Comparison of ENCODE assay signal across 8 cellular contexts in genomic region chr10:35089641-35090161, GRCh38. TPM values are rescaled to one million over a fixed set of nuclear protein-coding genes. Genes with fewer than 3 reads are reported as not detected.
DNase-seq lines count a peak whose midpoint lies in the region; ATAC-seq, FAIRE-seq and TF ChIP-seq lines count a peak whose summit lies in the region.

No MANE protein-coding gene starts in this region.

- H2BK5ac ChIP-seq in H1 (ENCODE audit: low read depth, low read length): no peak overlapping the region

- H3K27ac ChIP-seq in C4-2B: peak overlapping the region; percentile 86
- H3K27ac ChIP-seq in SU-DHL-6 (ENCODE audit: low read depth, low read length): peak overlapping the region; percentile 76; the same call in 1 of the 2 replicates
- no peak overlapping the region for H3K27ac ChIP-seq in H1 (ENCODE audit: low read depth, low read length)
- peak overlapping the region; percentile 83 for H3K27ac ChIP-seq in mesodermal cell (ENCODE audit: low read depth, low read length, severe bottlenecking)
- no peak overlapping the region for H3K27ac ChIP-seq in aorta (ENCODE audit: low read depth in 1 of 2, low read length in 2 of 2)

- CTCF ChIA-PET in H1 (lab: Charles Lee; ENCODE audit: partially characterized antibody): interaction anchor here (0.6 to 1.7 kb wide), 2 partner anchors 9 to 95 kb away, joined by 3 to 5 read pairs; no protein-coding TSS in a partner anchor

- peaks cover 2% of the 10 kb centered on the region; the same call in 1 of the 2 replicates for H3K79me1 ChIP-seq in H1 (ENCODE audit: low read depth, low read length)

- H3F3A ChIP-seq in SU-DHL-6 (ENCODE audit: insufficient read depth): no peaks in the 10 kb centered on the region

- H4K91ac ChIP-seq in H1 (replicated peaks; ENCODE audit: insufficient read length, low read length): no peak overlapping the region

- WGBS in H1 (ENCODE audit: extremely low coverage in 1 of 2, insufficient coverage in 1 of 2, insufficient read length in 1 of 2, insufficient replicate concordance in 2 of 2, low coverage in 1 of 2, low lambda C conversion rate in 2 of 2, missing lambda C conversion rate in 1 of 2), 2 experiments: 1% methylated on average over 11 of the region's 26 CpGs; no CpG with 5 or more reads in 1 of the 2 experiments
- 0% methylated on average over 6 of the region's 26 CpGs; no CpG with 5 or more reads in 1 of the 2 experiments for WGBS in mesodermal cell (ENCODE audit: insufficient coverage in 2 of 2), 2 experiments
- WGBS in aorta, 2 donors: 0% methylated on average over 19 to 26 of the region's 26 CpGs

- H3K23ac ChIP-seq in H1 (ENCODE audit: insufficient read length): no peak overlapping the region

- H3K14ac ChIP-seq in H1 (ENCODE audit: insufficient read length): no peak overlapping the region

- H3K4me3 ChIP-seq in SU-DHL-6 (ENCODE audit: insufficient read depth, low read length, poor library complexity, severe bottlenecking): peak overlapping the region; percentile 87
- peak overlapping the region; percentile 89 to 97 (median 95) for H3K4me3 ChIP-seq in H1 (ENCODE audit: extremely low read depth in 1 of 4, insufficient read depth in 2 of 4, low read depth in 3 of 4, low read length in 4 of 4)
- H3K4me3 ChIP-seq in mesodermal cell (ENCODE audit: extremely low read depth, insufficient read depth, low read length, poor library complexity, severe bottlenecking): peak overlapping the region; percentile 96
- peak overlapping the region; percentile 85 to 92 for H3K4me3 ChIP-seq in aorta (ENCODE audit: low read length in 2 of 2)

- no peak overlapping the region for H2BK20ac ChIP-seq in H1 (ENCODE audit: low read length)

- H2BK120ac ChIP-seq in H1 (replicated peaks; ENCODE audit: low read depth, low read length): no peak overlapping the region

- no peak overlapping the region; the same call in 1 of the 2 replicates for H3K18ac ChIP-seq in H1 (ENCODE audit: extremely low read depth, low read length)

- H4K8ac ChIP-seq in H1 (ENCODE audit: extremely low read depth, insufficient read depth, low read length): no peak overlapping the region

- no peak for TF ChIP-seq POLR2A in H1 (IDR thresholded peaks at IDR 0.05; ENCODE audit: control extremely low read depth in 1 of 2, low read depth in 2 of 2, low read length in 2 of 2)

- no peak overlapping the region for H4K5ac ChIP-seq in H1 (ENCODE audit: insufficient read length, low read depth, low read length)

- H4K20me1 ChIP-seq in SU-DHL-6 (ENCODE audit: low read depth, low read length): no peaks in the 10 kb centered on the region
- H4K20me1 ChIP-seq in H1 (replicated peaks in 1 of 2; ENCODE audit: control insufficient read depth in 1 of 2, insufficient read depth in 2 of 2, low read length in 2 of 2): peaks cover 0 to 1% of the 10 kb centered on the region in 2 experiments

- FAIRE-seq in H1 (lab: Jason Lieb, UNC): no peak

- peak overlapping the region; percentile 77 for H3K4me2 ChIP-seq in SU-DHL-6 (ENCODE audit: low read depth, low read length, poor library complexity, severe bottlenecking)
- peak overlapping the region; percentile 80 to 88 for H3K4me2 ChIP-seq in H1 (ENCODE audit: insufficient read depth in 1 of 2, low read depth in 2 of 2, low read length in 2 of 2)

- H3K27me3 ChIP-seq in SU-DHL-6 (ENCODE audit: low read length): no peaks in the 10 kb centered on the region
- H3K27me3 ChIP-seq in H1 (replicated peaks in 1 of 4; ENCODE audit: control insufficient read depth in 3 of 4, extremely low read depth in 1 of 4, insufficient read depth in 3 of 4, low read length in 3 of 4): no peaks in the 10 kb centered on the region
- no peaks in the 10 kb centered on the region for H3K27me3 ChIP-seq in aorta (ENCODE audit: control insufficient read depth in 1 of 2, insufficient read depth in 2 of 2, low read length in 1 of 2)

- TF ChIP-seq EP300 in H1 (IDR thresholded peaks at IDR 0.05; ENCODE audit: borderline replicate concordance in 1 of 2, low read depth in 2 of 2, low read length in 2 of 2): no peak

- H3K56ac ChIP-seq in H1 (replicated peaks; ENCODE audit: insufficient read length, low read depth, low read length): no peak overlapping the region

- no peaks in the 10 kb centered on the region for H3K9me2 ChIP-seq in SU-DHL-6 (replicated peaks; ENCODE audit: insufficient read depth, low read length)

- TF ChIP-seq CTCF in C4-2B (conservative IDR thresholded peaks at IDR 0.05): no peak
- TF ChIP-seq CTCF in SU-DHL-6 (IDR thresholded peaks at IDR 0.05; ENCODE audit: insufficient read depth, low read length, poor library complexity, severe bottlenecking): no peak
- TF ChIP-seq CTCF in H1 (IDR thresholded peaks at IDR 0.05; ENCODE audit: control extremely low read depth in 1 of 3, insufficient read depth in 1 of 3, low read depth in 1 of 3, low read length in 3 of 3): no peak

- H3K9ac ChIP-seq in SU-DHL-6 (ENCODE audit: low read length): peak overlapping the region; percentile 94
- peak overlapping the region; percentile 35 to 66 (median 60); a peak in 6 of 7 replicates for H3K9ac ChIP-seq in H1 (replicated peaks in 1 of 4; ENCODE audit: extremely low read depth in 1 of 4, low read depth in 3 of 4, low read length in 3 of 4)

- DNase-seq in H1 (ENCODE audit: low read depth in 1 of 2, low spot score in 2 of 2) (no peak), aorta (peak in 1 of 2 donors; percentile 46), GF-D8 (lab: John Stamatoyannopoulos, UW) (no peak)

- no peak overlapping the region for H2BK15ac ChIP-seq in H1 (ENCODE audit: low read length)

- H3K9me3 ChIP-seq in SU-DHL-6 (ENCODE audit: insufficient read depth, low read length) (peaks cover 6% of the 10 kb centered on the region; the same call in 1 of the 2 replicates), H1 (ENCODE audit: insufficient read depth in 2 of 2, low read depth in 1 of 2, low read length in 1 of 2) (peaks cover 0 to 6% of the 10 kb centered on the region in 2 experiments; a peak in 2 of 4 replicates), mesodermal cell (ENCODE audit: control insufficient read depth, low read length) (peaks cover 6% of the 10 kb centered on the region), aorta (ENCODE audit: control insufficient read depth, low read length) (no peaks in the 10 kb centered on the region)

- intact Hi-C loops in aorta (cut with DNase I): loop anchor here in 1 of 2 donors (5.0 kb wide), 1 partner anchor 38 kb away; the partner anchor contains the start of gene CREM

- TF ChIP-seq RAD21 in H1 (IDR thresholded peaks at IDR 0.05 in 1 of 2, conservative IDR thresholded peaks at IDR 0.05 in 1 of 2; ENCODE audit: low read depth in 2 of 2, low read length in 2 of 2): no peak

- no peak overlapping the region for H2BK12ac ChIP-seq in H1 (ENCODE audit: low read depth, low read length)

- peaks cover 7% of the 10 kb centered on the region for H3K23me2 ChIP-seq in H1 (ENCODE audit: low read depth, low read length)

- H3K36me3 ChIP-seq in SU-DHL-6 (ENCODE audit: low read length) (no peaks in the 10 kb centered on the region), H1 (ENCODE audit: control insufficient read depth in 2 of 4, insufficient read depth in 4 of 4, low read length in 3 of 4) (no peaks in the 10 kb centered on the region), mesodermal cell (ENCODE audit: control insufficient read depth, insufficient read depth, low read length) (peaks cover 14% of the 10 kb centered on the region), aorta (ENCODE audit: control insufficient read depth in 1 of 2, insufficient read depth in 2 of 2, low read length in 1 of 2) (no peaks in the 10 kb centered on the region)

- H3K4me1 ChIP-seq in H1 (replicated peaks in 1 of 4; ENCODE audit: control insufficient read depth in 3 of 4, insufficient read depth in 4 of 4, low read length in 3 of 4) (no peaks in the 10 kb centered on the region), mesodermal cell (ENCODE audit: control insufficient read depth, insufficient read depth, low read length, poor library complexity, severe bottlenecking) (no peaks in the 10 kb centered on the region), aorta (ENCODE audit: control insufficient read depth in 1 of 2, insufficient read depth in 2 of 2, low read length in 2 of 2) (peaks cover 0 to 2% of the 10 kb centered on the region in 2 donors)

- no peak overlapping the region for H3K4ac ChIP-seq in H1 (replicated peaks; ENCODE audit: insufficient read length, low read depth, low read length)

- peak; percentile 37 for ATAC-seq in GM18868 (IDR thresholded peaks at IDR 0.05; ENCODE audit: unreplicated experiment)
- peak; percentile 32 for ATAC-seq in HG03064 (IDR thresholded peaks at IDR 0.05; ENCODE audit: low read depth, unreplicated experiment)
- peak; percentile 36 for ATAC-seq in aorta (ENCODE audit: low FRiP score)

- H2AFZ ChIP-seq in SU-DHL-6 (ENCODE audit: low read depth, low read length, severe bottlenecking) (peak overlapping the region; percentile 76), H1 (ENCODE audit: low read length) (0 out of 2 replicates have a peak overlapping the region, but pooled peaks have one; percentile 26)

- H2AK5ac ChIP-seq in H1 (ENCODE audit: low read depth, low read length): no peak overlapping the region

- H3K79me2 ChIP-seq in SU-DHL-6 (ENCODE audit: insufficient read depth, low read length) (peaks cover 55% of the 10 kb centered on the region), H1 (ENCODE audit: control insufficient read depth in 1 of 2, insufficient read depth in 2 of 2, low read length in 2 of 2) (peaks cover 3 to 44% of the 10 kb centered on the region in 2 experiments; a peak in 3 of 4 replicates)

- POLR2A ChIA-PET in H1 (lab: Charles Lee; ENCODE audit: partially characterized antibody): interaction anchor here (0.6 to 1.5 kb wide), 2 partner anchors 10 to 12 kb away, joined by 3 to 6 read pairs; no protein-coding TSS in a partner anchor

RNA-seq across cellular contexts. Expression of gene CUL2, which starts 0.4 kb away (rescaled TPM):
- 36.7 and 43.1 TPM in 2 replicates for total RNA-seq in H1 (2021; fragmentation: NEBNext Ultra II Directional; extraction: Animal tissue kit (Norgen Biotek cat#: 25700))
- polyA plus RNA-seq in H1 (2011; rRNA removed) (6.3 and 10.2 TPM in 2 replicates), aorta (10 to 100 TPM in 1 of 2 donors, 1 to 10 TPM in 1; 10.0 to 14.3 TPM)
- polyA plus RNA-seq in H1 (2011; cell fraction: cytosol; rRNA removed): 11.6 TPM
- 6.1 TPM for polyA plus RNA-seq in H1 (2011; cell fraction: nucleus; rRNA removed)
- 16.0 to 29.1 TPM (median 19.1 TPM) in 4 replicates for polyA plus RNA-seq in H1 (2012, experiment 1 of 2)
- 1.7 TPM for polyA plus RNA-seq in H1 (2012, experiment 2 of 2)
- 24.9 TPM for polyA plus RNA-seq in H1 (2013, experiment 1 of 2)
- 25.1 TPM for polyA plus RNA-seq in H1 (2013, experiment 2 of 2)
- polyA minus RNA-seq in H1 (2011; rRNA and poly(A)+ RNA removed): 17.2 and 25.7 TPM in 2 replicates
- polyA minus RNA-seq in H1 (2011; cell fraction: cytosol; rRNA and poly(A)+ RNA removed): 13.9 TPM
- 22.0 TPM for polyA minus RNA-seq in H1 (2011; cell fraction: nucleus; rRNA and poly(A)+ RNA removed)
- polyA plus RNA-seq in mesodermal cell (2013, experiment 1 of 2): 49.9 TPM
- 61.5 TPM for polyA plus RNA-seq in mesodermal cell (2013, experiment 2 of 2)
- total RNA-seq in aorta: 10 to 100 TPM; 24.3 to 28.1 TPM

RNA-seq across cellular contexts. Expression of gene CREM, which starts 36.9 kb away (rescaled TPM):
- total RNA-seq in H1 (2021; fragmentation: NEBNext Ultra II Directional; extraction: Animal tissue kit (Norgen Biotek cat#: 25700)): 21.9 and 24.4 TPM in 2 replicates
- 15.7 and 18.7 TPM in 2 replicates for polyA plus RNA-seq in H1 (2011; rRNA removed)
- polyA plus RNA-seq in H1 (2011; cell fraction: cytosol; rRNA removed): 23.9 TPM
- 30.5 TPM for polyA plus RNA-seq in H1 (2011; cell fraction: nucleus; rRNA removed)
- 20.4 to 26.3 TPM (median 23.1 TPM) in 4 replicates for polyA plus RNA-seq in H1 (2012, experiment 1 of 2)
- 12.0 TPM for polyA plus RNA-seq in H1 (2012, experiment 2 of 2)
- polyA plus RNA-seq in H1 (2013, experiment 1 of 2): 20.3 TPM
- polyA plus RNA-seq in H1 (2013, experiment 2 of 2): 18.2 TPM
- polyA minus RNA-seq in H1 (2011; rRNA and poly(A)+ RNA removed): 17.3 and 19.3 TPM in 2 replicates
- polyA minus RNA-seq in H1 (2011; cell fraction: cytosol; rRNA and poly(A)+ RNA removed): 12.2 TPM
- 25.3 TPM for polyA minus RNA-seq in H1 (2011; cell fraction: nucleus; rRNA and poly(A)+ RNA removed)
- polyA plus RNA-seq in mesodermal cell (2013, experiment 1 of 2): 87.1 TPM
- polyA plus RNA-seq in mesodermal cell (2013, experiment 2 of 2): 77.6 TPM
- total RNA-seq in aorta: 10 to 100 TPM; 42.5 to 52.0 TPM
- polyA plus RNA-seq in aorta: 10 to 100 TPM; 38.9 to 71.5 TPM

Comparison
In these comparisons a context has a peak if more than half of its experiments do, and no peak if none do; other contexts are left out.
1. H3K27ac ChIP-seq: peak in C4-2B (single experiment), SU-DHL-6 (single experiment) and mesodermal cell (single experiment); none in H1 (single experiment) and aorta (0 of 2).
2. Peak in every context shown above with its lines, with median percentiles within 50 percentile points of each other: ATAC-seq and H3K4me3 ChIP-seq.